27 cellular contexts compared by ENCODE assay signal in the genomic region with DNA sequence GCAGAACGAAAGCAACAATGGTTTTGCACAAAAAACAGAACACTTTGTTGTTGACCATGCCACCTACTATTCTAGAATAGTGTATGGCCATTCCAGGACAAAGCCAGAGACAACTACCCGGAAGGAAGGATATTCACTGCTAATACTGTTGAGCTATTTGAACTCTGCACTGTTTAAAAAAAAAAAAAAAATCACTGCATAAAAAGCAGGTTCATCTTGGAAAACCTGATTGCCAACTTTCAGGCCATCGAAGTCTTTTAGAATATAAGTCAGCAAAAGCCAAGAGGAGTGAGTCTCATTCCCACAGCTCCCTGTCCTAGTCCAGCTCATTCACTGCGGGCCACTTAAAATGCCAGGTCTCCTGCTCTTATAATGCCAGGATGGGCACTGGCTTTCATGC. TPM values are rescaled to one million over a fixed set of nuclear protein-coding genes. Genes with fewer than 3 reads are reported as not detected.
A peak's percentile ranks its signal among the peaks of the same experiment; 100 is the strongest.
DNase-seq lines count a peak whose midpoint lies in the region; ATAC-seq, FAIRE-seq and TF ChIP-seq lines count a peak whose summit lies in the region.
"Had no signal": no experiment of that assay in that cellular context is flagged by ENCODE, and none has a peak within 500 bp of the region (broad histone marks: within the 10 kb centered on the region; RNA-seq: fewer than 3 reads in every experiment).

No MANE protein-coding gene starts in this region.

- H3K4me1 Mint-ChIP-seq in endodermal cell, result peaks cover 53% of the 10 kb centered on the region
- H3K4me1 Mint-ChIP-seq in nephron progenitor cell, result peaks cover 77% of the 10 kb centered on the region

- TF ChIP-seq POLR2A in HepG2 (IDR thresholded peaks at IDR 0.05; ENCODE audit: insufficient read depth in 1 of 2, low read depth in 2 of 2, low read length in 2 of 2) (no peak), right lobe of liver (IDR thresholded peaks at IDR 0.05) (no peak)

- no peaks in the 10 kb centered on the region for H3K27me3 Mint-ChIP-seq in endodermal cell (ENCODE audit: insufficient read depth)
- no peaks in the 10 kb centered on the region for H3K27me3 Mint-ChIP-seq in nephron progenitor cell (ENCODE audit: low read depth, poor library complexity)

- peaks cover 78% of the 10 kb centered on the region for H4K20me1 ChIP-seq in HepG2 (ENCODE audit: insufficient read depth, low read length)

- H3K27ac ChIP-seq in HepG2 (ENCODE audit: extremely low read length, insufficient read depth, low read length), result no peak overlapping the region
- no peak overlapping the region for H3K27ac ChIP-seq in right lobe of liver
- no peak overlapping the region for H3K27ac ChIP-seq in endodermal cell (ENCODE audit: low read depth, low read length)
- H3K27ac ChIP-seq: body of pancreas, colonic mucosa had no signal

- TF ChIP-seq CTCF in HepG2 (CRISPR knock-in tag; IDR thresholded peaks at IDR 0.05) (no peak), right lobe of liver (IDR thresholded peaks at IDR 0.05) (no peak), endodermal cell (conservative IDR thresholded peaks at IDR 0.05) (no peak), nephron progenitor cell (IDR thresholded peaks at IDR 0.05) (no peak)

- DNase-seq in HepG2 (ENCODE audit: low spot score) (no peak), right lobe of liver (no peak), endodermal cell (no peak), nephron progenitor cell (no peak), putamen (ENCODE audit: low spot score) (no peak), dedifferentiated amniotic fluid mesenchymal stem cell (ENCODE audit: extremely low spot score) (no peak)
- DNase-seq: activated CD4-positive, alpha-beta T cell treated with anti-CD3 and anti-CD28 coated beads, Interleukin-2, amount 50 U/mL, for 4 hours; activated CD8-positive, alpha-beta memory T cell treated with anti-CD3 and anti-CD28 coated beads, Interleukin-2, amount 50 U/mL, for 4 hours; activated naive CD8-positive, alpha-beta T cell treated with anti-CD3 and anti-CD28 coated beads, Interleukin-2, amount 10 ng/mL, durations not matched to agents 7 days and 5 days; BE2C; body of pancreas; colonic mucosa; immature natural killer cell; left ventricle myocardium superior; NCI-H146; NCI-H2171 treated with DMSO at 0.1 percent for 48 hours; NCI-H69; nucleus accumbens; right cardiac atrium; T-helper 9 cell; transverse colon had no signal

- POLR2A ChIA-PET in HepG2 (lab: Yijun Ruan, JAX), result interaction anchor here (0.9 to 1.2 kb wide), 2 partner anchors 137 to 221 kb away, joined by 3 read pairs; no protein-coding TSS in a partner anchor

- H3K36me3 ChIP-seq in HepG2 (replicated peaks in 1 of 2; ENCODE audit: control insufficient read depth in 1 of 2, insufficient read depth in 2 of 2, low read length in 2 of 2), result peaks cover 28 to 53% of the 10 kb centered on the region in 2 experiments
- H3K36me3 ChIP-seq in right lobe of liver, result peaks cover 0 to 22% (median 5%) of the 10 kb centered on the region in 4 donors
- H3K36me3 ChIP-seq in endodermal cell (ENCODE audit: control insufficient read depth, insufficient read depth, low read length), result peaks cover 47% of the 10 kb centered on the region
- H3K36me3 ChIP-seq: transverse colon had no signal

- peak overlapping the region; percentile 66 for H3K4me2 ChIP-seq in HepG2 (ENCODE audit: low read depth, low read length)

- no peak for FAIRE-seq in HepG2 (lab: Jason Lieb, UNC)
- FAIRE-seq: A204.1, H1, K562 had no signal

- H3K79me2 ChIP-seq in HepG2 (ENCODE audit: insufficient read depth, low read length), result peaks cover 86% of the 10 kb centered on the region

- H3K9ac ChIP-seq in HepG2 (ENCODE audit: insufficient read depth, low read depth, low read length), result 0 out of 2 replicates have a peak overlapping the region, but pooled peaks have one; percentile 94
- no peak overlapping the region for H3K9ac ChIP-seq in endodermal cell (ENCODE audit: extremely low read depth, low read length, poor library complexity, severe bottlenecking)

- WGBS in HepG2 (ENCODE audit: low lambda C conversion rate), result 62% methylated on average over 4 of the region's 4 CpGs
- 48% methylated on average over 4 of the region's 4 CpGs for WGBS in right lobe of liver (ENCODE audit: insufficient coverage, low coverage, low lambda C conversion rate, missing lambda C conversion rate)
- WGBS in endodermal cell (ENCODE audit: insufficient coverage in 1 of 2, insufficient read length in 1 of 2), 2 experiments, result 91 to 97% methylated on average over 4 of the region's 4 CpGs

- H3K4me3 Mint-ChIP-seq in endodermal cell (peak overlapping the region; percentile 98), nephron progenitor cell (peak overlapping the region; percentile 96)
- H3K4me3 Mint-ChIP-seq: activated naive CD8-positive, alpha-beta T cell treated with anti-CD3 and anti-CD28 coated beads, Interleukin-2, amount 10 ng/mL, durations not matched to agents 7 days and 5 days; immature natural killer cell; WTC11 had no signal

- no peaks in the 10 kb centered on the region for H3K9me3 ChIP-seq in HepG2 (ENCODE audit: low read length)
- no peaks in the 10 kb centered on the region for H3K9me3 ChIP-seq in right lobe of liver
- no peaks in the 10 kb centered on the region for H3K9me3 ChIP-seq in endodermal cell (ENCODE audit: control insufficient read depth, low read length)
- H3K9me3 ChIP-seq: BE2C, body of pancreas, colonic mucosa, transverse colon had no signal

- TF ChIP-seq EP300 in HepG2 (IDR thresholded peaks at IDR 0.05; ENCODE audit: low read depth in 2 of 2, low read length in 2 of 2) (no peak), HepG2 (CRISPR knock-in tag; IDR thresholded peaks at IDR 0.05; ENCODE audit: borderline replicate concordance) (no peak)

- in situ Hi-C loops in HepG2 (cut with HindIII; ENCODE audit: extremely low pct_ligation_motif_present, low pct_unique_long_range_greater_than_20kb), result loop anchor here (5.0 kb wide), 2 partner anchors 54 to 134 kb away; no protein-coding TSS in a partner anchor

- H3K27me3 ChIP-seq in HepG2 (ENCODE audit: control insufficient read depth in 1 of 2, insufficient read depth in 2 of 2, low read length in 2 of 2), result no peaks in the 10 kb centered on the region; a peak in 2 of 5 replicates
- H3K27me3 ChIP-seq in right lobe of liver, result no peaks in the 10 kb centered on the region
- no peaks in the 10 kb centered on the region for H3K27me3 ChIP-seq in endodermal cell (ENCODE audit: control insufficient read depth, insufficient read depth, low read length, poor library complexity, severe bottlenecking)
- H3K27me3 ChIP-seq: BE2C, body of pancreas, colonic mucosa, transverse colon had no signal

- no peak for TF ChIP-seq RAD21 in HepG2 (CRISPR knock-in tag; IDR thresholded peaks at IDR 0.05)

- CTCF ChIA-PET in HepG2 (lab: Yijun Ruan, JAX; ENCODE audit: low intra/inter-chr PET ratio, low total read pairs), result no interaction called here

- BruUV-seq in HepG2 (replicated peaks; lab: Mats Ljungman, UMichigan), result no TSS peak

- H3K36me3 Mint-ChIP-seq in endodermal cell (ENCODE audit: low read depth) (peaks cover 44% of the 10 kb centered on the region), nephron progenitor cell (ENCODE audit: low read depth) (peaks cover 64% of the 10 kb centered on the region)
- H3K36me3 Mint-ChIP-seq: activated naive CD8-positive, alpha-beta T cell treated with anti-CD3 and anti-CD28 coated beads, Interleukin-2, amount 10 ng/mL, durations not matched to agents 7 days and 5 days had no signal

- H3K27ac Mint-ChIP-seq in endodermal cell (no peak overlapping the region), nephron progenitor cell (no peak overlapping the region)
- H3K27ac Mint-ChIP-seq: activated naive CD8-positive, alpha-beta T cell treated with anti-CD3 and anti-CD28 coated beads, Interleukin-2, amount 10 ng/mL, durations not matched to agents 7 days and 5 days; WTC11 had no signal

- H3K9me3 Mint-ChIP-seq in endodermal cell (no peaks in the 10 kb centered on the region), nephron progenitor cell (no peaks in the 10 kb centered on the region)
- H3K9me3 Mint-ChIP-seq: activated naive CD8-positive, alpha-beta T cell treated with anti-CD3 and anti-CD28 coated beads, Interleukin-2, amount 10 ng/mL, durations not matched to agents 7 days and 5 days; immature natural killer cell; WTC11 had no signal

- H3K4me1 ChIP-seq in HepG2 (ENCODE audit: insufficient read depth, low read length), result peaks cover 63% of the 10 kb centered on the region
- H3K4me1 ChIP-seq in right lobe of liver, result peaks cover 0 to 15% (median 1%) of the 10 kb centered on the region in 4 donors
- peaks cover 5% of the 10 kb centered on the region for H3K4me1 ChIP-seq in endodermal cell (ENCODE audit: control insufficient read depth, insufficient read depth, low read length)

- ATAC-seq in HepG2 (no peak), right lobe of liver (no peak), HG03521 (IDR thresholded peaks at IDR 0.05; ENCODE audit: unreplicated experiment) (no peak), HG02884 (IDR thresholded peaks at IDR 0.05; ENCODE audit: unreplicated experiment) (no peak)
- ATAC-seq: body of pancreas, K562, left ventricle myocardium superior, right cardiac atrium, WTC11 had no signal

- peak overlapping the region; percentile 92 to 100 (median 99) for H3K4me3 ChIP-seq in HepG2 (replicated peaks in 1 of 3; ENCODE audit: insufficient read depth in 1 of 3, low read depth in 2 of 3, low read length in 3 of 3)
- no peak overlapping the region for H3K4me3 ChIP-seq in right lobe of liver
- peak overlapping the region; percentile 99 for H3K4me3 ChIP-seq in endodermal cell (ENCODE audit: low read length)
- H3K4me3 ChIP-seq: body of pancreas, colonic mucosa, K562, transverse colon had no signal

- intact Hi-C loops in HepG2 (cut with micrococcal nuclease; ENCODE audit: unreplicated experiment), result no loop called here
- intact Hi-C loops in right lobe of liver (cut with DNase I), result no loop called here

- no peak overlapping the region for H2AFZ ChIP-seq in HepG2 (ENCODE audit: low read length)

RNA-seq across cellular contexts. Expression of a gene that starts 4.0 kb away (rescaled TPM):
- 63.8 and 69.9 TPM in 2 replicates for total RNA-seq in HepG2 (2016; rRNA removed; fragmentation: Illumina TruSeq; extraction: Trizol)
- total RNA-seq in HepG2 (2016; cell fraction: cytosol; rRNA removed; fragmentation: Illumina TruSeq; extraction: Trizol; ENCODE audit: low read depth), result 33.8 and 33.9 TPM in 2 replicates
- 61.8 and 63.2 TPM in 2 replicates for total RNA-seq in HepG2 (2016; cell fraction: insoluble cytoplasmic fraction; rRNA removed; fragmentation: Illumina TruSeq; extraction: Trizol)
- 48.4 and 54.2 TPM in 2 replicates for total RNA-seq in HepG2 (2016; cell fraction: membrane; rRNA removed; fragmentation: Illumina TruSeq; extraction: Trizol)
- total RNA-seq in HepG2 (2016; cell fraction: nucleus; rRNA removed; fragmentation: Illumina TruSeq; extraction: Trizol), result 60.3 and 63.7 TPM in 2 replicates
- 61.6 and 64.4 TPM in 2 replicates for polyA plus RNA-seq in HepG2 (2011; rRNA removed)
- 32.3 and 55.9 TPM in 2 replicates for polyA plus RNA-seq in HepG2 (2011; cell fraction: cytosol; rRNA removed)
- polyA plus RNA-seq in HepG2 (2011; cell fraction: nucleus; rRNA removed), result 251 and 317 TPM in 2 replicates
- polyA plus RNA-seq in HepG2 (2012), result 54.2 and 69.2 TPM in 2 replicates
- 2.0 and 2.4 TPM in 2 replicates for polyA plus RNA-seq in HepG2 (2016; cell fraction: cytosol; fragmentation: Illumina TruSeq; extraction: Trizol; ENCODE audit: low read depth)
- polyA plus RNA-seq in HepG2 (2016; cell fraction: insoluble cytoplasmic fraction; fragmentation: Illumina TruSeq; extraction: Trizol; ENCODE audit: low read depth), result 40.2 and 43.8 TPM in 2 replicates
- polyA plus RNA-seq in HepG2 (2016; cell fraction: membrane; fragmentation: Illumina TruSeq; extraction: Trizol; ENCODE audit: low read depth), result 9.1 and 9.2 TPM in 2 replicates
- 102 and 108 TPM in 2 replicates for polyA plus RNA-seq in HepG2 (2016; cell fraction: nucleus; fragmentation: Illumina TruSeq; extraction: Trizol; ENCODE audit: insufficient read depth, low read depth)
- polyA minus RNA-seq in HepG2 (2011; rRNA and poly(A)+ RNA removed; ENCODE audit: low replicate concordance), result 0.19 and 296 TPM in 2 replicates
- polyA minus RNA-seq in HepG2 (2011; cell fraction: cytosol; rRNA and poly(A)+ RNA removed), result 71.8 and 103 TPM in 2 replicates
- polyA minus RNA-seq in HepG2 (2011; cell fraction: nucleus; rRNA and poly(A)+ RNA removed), result 162 and 227 TPM in 2 replicates
- total RNA-seq in right lobe of liver, result 1 to 10 TPM; 4.5 to 6.8 (median 5.5) TPM
- total RNA-seq in endodermal cell, result 10 to 100 TPM; 64.2 to 70.8 TPM
- polyA plus RNA-seq in endodermal cell (2013, experiment 1 of 2), result 157 TPM
- polyA plus RNA-seq in endodermal cell (2013, experiment 2 of 2), result 160 TPM

RNA-seq across cellular contexts. Expression of a gene that starts 48.5 kb away (rescaled TPM):
- 43.7 and 100 TPM in 2 replicates for total RNA-seq in HepG2 (2016; rRNA removed; fragmentation: Illumina TruSeq; extraction: Trizol)
- total RNA-seq in HepG2 (2016; cell fraction: cytosol; rRNA removed; fragmentation: Illumina TruSeq; extraction: Trizol; ENCODE audit: low read depth), result 17.8 and 19.0 TPM in 2 replicates
- 43.7 and 98.9 TPM in 2 replicates for total RNA-seq in HepG2 (2016; cell fraction: insoluble cytoplasmic fraction; rRNA removed; fragmentation: Illumina TruSeq; extraction: Trizol)
- total RNA-seq in HepG2 (2016; cell fraction: membrane; rRNA removed; fragmentation: Illumina TruSeq; extraction: Trizol), result 29.3 and 30.7 TPM in 2 replicates
- total RNA-seq in HepG2 (2016; cell fraction: nucleus; rRNA removed; fragmentation: Illumina TruSeq; extraction: Trizol), result 77.9 and 100 TPM in 2 replicates
- 83.0 and 104 TPM in 2 replicates for polyA plus RNA-seq in HepG2 (2011; rRNA removed)
- polyA plus RNA-seq in HepG2 (2011; cell fraction: cytosol; rRNA removed), result 53.4 and 70.9 TPM in 2 replicates
- 34.2 and 37.1 TPM in 2 replicates for polyA plus RNA-seq in HepG2 (2011; cell fraction: nucleus; rRNA removed)
- 83.2 and 103 TPM in 2 replicates for polyA plus RNA-seq in HepG2 (2012)
- 13.9 and 17.9 TPM in 2 replicates for polyA plus RNA-seq in HepG2 (2016; cell fraction: cytosol; fragmentation: Illumina TruSeq; extraction: Trizol; ENCODE audit: low read depth)
- 41.8 and 42.7 TPM in 2 replicates for polyA plus RNA-seq in HepG2 (2016; cell fraction: insoluble cytoplasmic fraction; fragmentation: Illumina TruSeq; extraction: Trizol; ENCODE audit: low read depth)
- 23.1 and 23.4 TPM in 2 replicates for polyA plus RNA-seq in HepG2 (2016; cell fraction: membrane; fragmentation: Illumina TruSeq; extraction: Trizol; ENCODE audit: low read depth)
- 116 and 128 TPM in 2 replicates for polyA plus RNA-seq in HepG2 (2016; cell fraction: nucleus; fragmentation: Illumina TruSeq; extraction: Trizol; ENCODE audit: insufficient read depth, low read depth)
- polyA minus RNA-seq in HepG2 (2011; rRNA and poly(A)+ RNA removed; ENCODE audit: low replicate concordance), result 55.9 and 60.1 TPM in 2 replicates
- polyA minus RNA-seq in HepG2 (2011; cell fraction: cytosol; rRNA and poly(A)+ RNA removed), result 39.4 and 45.6 TPM in 2 replicates
- polyA minus RNA-seq in HepG2 (2011; cell fraction: nucleus; rRNA and poly(A)+ RNA removed), result 36.4 and 36.8 TPM in 2 replicates
- 100 to 1,000 TPM in 3 of 6 experiments, 10 to 100 TPM in 3; 67.8 to 174 (median 121) TPM for total RNA-seq in right lobe of liver
- 100 to 1,000 TPM in 1 of 2 donors, 10 to 100 TPM in 1; 68.4 to 112 TPM for total RNA-seq in endodermal cell
- polyA plus RNA-seq in endodermal cell (2013, experiment 1 of 2), result 47.2 TPM
- polyA plus RNA-seq in endodermal cell (2013, experiment 2 of 2), result 42.9 TPM

Comparison
In these comparisons a context has a peak if more than half of its experiments do, and no peak if none do; other contexts are left out.
1. H3K4me3 ChIP-seq: peak in HepG2 (3 of 3) and endodermal cell (single experiment); none in right lobe of liver (0 of 3).